In genomic region chr2:232731470-232731869, GRCh38 we compare ENCODE assay signal across 26 cellular contexts. TPM values are rescaled to one million over a fixed set of nuclear protein-coding genes. Genes with fewer than 3 reads are reported as not detected.
DNase-seq lines count a peak whose midpoint lies in the region; ATAC-seq and TF ChIP-seq lines count a peak whose summit lies in the region.
"Had no signal": no experiment of that assay in that cellular context is flagged by ENCODE, and none has a peak within 500 bp of the region (broad histone marks: within the 10 kb centered on the region; RNA-seq: fewer than 3 reads in every experiment).

No MANE protein-coding gene starts in this region.

- H3K9ac ChIP-seq in adipocyte (ENCODE audit: low read length): no peak overlapping the region

- peak overlapping the region; percentile 36 for H3K4me3 ChIP-seq in adipocyte (ENCODE audit: low read length)
- no peak overlapping the region for H3K4me3 ChIP-seq in lower lobe of right lung
- H3K4me3 ChIP-seq: psoas muscle, transverse colon had no signal

- H3K4me1 ChIP-seq in adipocyte (ENCODE audit: control insufficient read depth, insufficient read depth, low read length): peaks cover 14% of the 10 kb centered on the region
- no peaks in the 10 kb centered on the region for H3K4me1 ChIP-seq in lower lobe of right lung
- H3K4me1 ChIP-seq: transverse colon had no signal

- TF ChIP-seq CTCF in AG09319 (IDR thresholded peaks at IDR 0.05; ENCODE audit: low read depth, low read length) (no peak), lower lobe of right lung (IDR thresholded peaks at IDR 0.05) (no peak)

- peaks cover 56% of the 10 kb centered on the region for H3K36me3 ChIP-seq in adipocyte (ENCODE audit: control insufficient read depth, insufficient read depth, low read length, severe bottlenecking)
- H3K36me3 ChIP-seq in lower lobe of right lung: peaks cover 63% of the 10 kb centered on the region

- no peak overlapping the region for H3K27ac ChIP-seq in lower lobe of right lung
- H3K27ac ChIP-seq: psoas muscle, transverse colon had no signal

- DNase-seq in AG09319 (ENCODE audit: extremely low read depth, low read depth) (peak; percentile 11), GM04504 (ENCODE audit: low read depth) (peak; percentile 14), adipocyte (ENCODE audit: low read depth) (peak; percentile 72), fibroblast of the conjunctiva (ENCODE audit: low read depth) (peak; percentile 23), lower lobe of right lung (no peak), NCI-H748 (lab: John Stamatoyannopoulos, UW; ENCODE audit: unreplicated experiment) (no peak)
- no peak for DNase-seq in stimulated activated naive CD4-positive, alpha-beta T cell (lab: John Stamatoyannopoulos, UW)
- DNase-seq: activated CD8-positive, alpha-beta memory T cell treated with anti-CD3 and anti-CD28 coated beads, Interleukin-2, amount 10 ng/mL, durations not matched to agents 7 days and 5 days; activated naive CD8-positive, alpha-beta T cell treated with anti-CD3 and anti-CD28 coated beads, Interleukin-2, amount 50 U/mL, for 24 hours; caudate nucleus; dermis blood vessel endothelial cell; Karpas-422; left cardiac atrium; NCI-H1092; NCI-H510A treated with DMSO at 0.1 percent for 48 hours; psoas muscle; RPMI8226; small intestine; stimulated activated CD4-positive, alpha-beta T cell treated with anti-CD3 and anti-CD28 coated beads, Interleukin-2, amount 100 ng/mL, for 48 hours; transverse colon had no signal

- ATAC-seq in lower lobe of right lung: no peak
- ATAC-seq in GM18502 (IDR thresholded peaks at IDR 0.05; ENCODE audit: poor library complexity, unreplicated experiment): no peak
- ATAC-seq: activated CD4-positive, CD25-positive, alpha-beta regulatory T cell treated with anti-CD3 and anti-CD28 coated beads, Interleukin-2, amount 50 U/mL, for 24 hours; activated CD8-positive, alpha-beta memory T cell treated with anti-CD3 and anti-CD28 coated beads, Interleukin-2, amount 10 ng/mL, durations not matched to agents 7 days and 5 days; activated naive CD8-positive, alpha-beta T cell treated with anti-CD3 and anti-CD28 coated beads, Interleukin-2, amount 50 U/mL, for 24 hours; activated T-helper 17 cell treated with anti-CD3 and anti-CD28 coated beads, Interleukin-2, amount 50 U/mL, for 72 hours; HCT116 had no signal

- H3K27me3 ChIP-seq in adipocyte (replicated peaks; ENCODE audit: control insufficient read depth, insufficient read depth, low read length): no peaks in the 10 kb centered on the region
- no peaks in the 10 kb centered on the region for H3K27me3 ChIP-seq in lower lobe of right lung (ENCODE audit: low read depth)
- H3K27me3 ChIP-seq: transverse colon had no signal

- no peaks in the 10 kb centered on the region for H3K9me3 ChIP-seq in adipocyte (ENCODE audit: control insufficient read depth, low read length)
- H3K9me3 ChIP-seq in lower lobe of right lung: no peaks in the 10 kb centered on the region
- H3K9me3 ChIP-seq: psoas muscle, transverse colon had no signal

- intact Hi-C loops in lower lobe of right lung (cut with DNase I): no loop called here

RNA-seq across cellular contexts. Expression of gene GIGYF2, which starts 34.3 kb away (rescaled TPM):
- 67.6 TPM for total RNA-seq in lower lobe of right lung

RNA-seq across cellular contexts. Expression of gene KCNJ13, which starts 44.9 kb away (rescaled TPM):
- not detected for total RNA-seq in lower lobe of right lung
- total RNA-seq: activated CD8-positive, alpha-beta memory T cell treated with anti-CD3 and anti-CD28 coated beads, Interleukin-2, amount 10 ng/mL, durations not matched to agents 7 days and 5 days; activated T-helper 17 cell treated with anti-CD3 and anti-CD28 coated beads, Interleukin-2, amount 50 U/mL, for 72 hours; dermis blood vessel endothelial cell; endothelial cell of umbilical vein; HT-29; left cardiac atrium; psoas muscle; transverse colon had no signal

Comparison
In these comparisons a context has a peak if more than half of its experiments do, and no peak if none do; other contexts are left out.
1. DNase-seq: peak in AG09319 (single experiment), GM04504 (single experiment), adipocyte (single experiment) and fibroblast of the conjunctiva (single experiment); none in stimulated activated naive CD4-positive, alpha-beta T cell (0 of 6), lower lobe of right lung (single experiment) and NCI-H748 (single experiment).